In genomic region chr12:212383-212798, GRCh38 we compare ENCODE assay signal across 1 cellular context.
A peak's percentile ranks its signal among the peaks of the same experiment; 100 is the strongest.
TF ChIP-seq lines count a peak whose summit lies in the region.

No MANE protein-coding gene starts in this region.

TF ChIP-seq in GM12878, 131 proteins besides CTCF, POLR2A, EP300 and RAD21:
- TF ChIP-seq PRDM15 (CRISPR knock-in tag; IDR thresholded peaks at IDR 0.05) (no peak), SPI1 (IDR thresholded peaks at IDR 0.05; ENCODE audit: borderline replicate concordance, insufficient read depth, low read depth, low read length) (peak; percentile 68; the same call in 1 of the 2 replicates)
